ENCODE assay signal across 12 cellular contexts in genomic region chr16:79885320-79885719, GRCh38.
"Had no signal": no experiment of that assay in that cellular context is flagged by ENCODE, and none has a peak within 500 bp of the region (broad histone marks: within the 10 kb centered on the region; RNA-seq: fewer than 3 reads in every experiment).

No MANE protein-coding gene starts in this region.

- H3K4me1 Mint-ChIP-seq: stimulated activated effector memory CD8-positive, alpha-beta T cell treated with anti-CD3 and anti-CD28 coated beads, Interleukin-12 subunit alpha, Interleukin-12 subunit beta, amount 100 ng/mL, for 72 hours had no signal

- H3K36me3 ChIP-seq: heart right ventricle, tibial nerve had no signal

- H3K27ac ChIP-seq: heart right ventricle, parathyroid adenoma, tibial nerve had no signal

- H3K4me1 ChIP-seq: heart right ventricle, parathyroid adenoma, tibial nerve had no signal

- H3K27ac Mint-ChIP-seq: activated naive CD8-positive, alpha-beta T cell; stimulated activated effector memory CD8-positive, alpha-beta T cell treated with anti-CD3 and anti-CD28 coated beads, Interleukin-12 subunit alpha, Interleukin-12 subunit beta, amount 100 ng/mL, for 72 hours; T-helper 17 cell had no signal

- H3K4me3 Mint-ChIP-seq: activated naive CD8-positive, alpha-beta T cell; activated T-cell treated with anti-CD3 and anti-CD28 coated beads, Interleukin-2, amount 50 U/mL, for 4 hours; stimulated activated effector memory CD8-positive, alpha-beta T cell treated with anti-CD3 and anti-CD28 coated beads, Interleukin-12 subunit alpha, Interleukin-12 subunit beta, amount 100 ng/mL, for 72 hours; T-helper 17 cell had no signal

- H3K36me3 Mint-ChIP-seq: activated naive CD8-positive, alpha-beta T cell; stimulated activated effector memory CD8-positive, alpha-beta T cell treated with anti-CD3 and anti-CD28 coated beads, Interleukin-12 subunit alpha, Interleukin-12 subunit beta, amount 100 ng/mL, for 72 hours had no signal

- DNase-seq: activated CD4-positive, alpha-beta T cell treated with anti-CD3 and anti-CD28 coated beads, Interleukin-2, amount 50 U/mL, for 4 hours; activated effector memory CD4-positive, alpha-beta T cell treated with anti-CD3 and anti-CD28 coated beads, Interleukin-2, amount 50 U/mL, for 16 hours; activated T-cell treated with anti-CD3 and anti-CD28 coated beads, Interleukin-2, amount 50 U/mL, for 4 hours; anterior cingulate cortex; heart right ventricle; kidney; T-helper 17 cell had no signal

- H3K9me3 ChIP-seq: heart right ventricle, tibial nerve had no signal

- H3K27me3 Mint-ChIP-seq: activated naive CD8-positive, alpha-beta T cell; T-helper 17 cell had no signal

- H3K27me3 ChIP-seq: tibial nerve had no signal

- H3K4me3 ChIP-seq: heart right ventricle, skin epidermis, tibial nerve had no signal

- H3K9me3 Mint-ChIP-seq: activated T-cell treated with anti-CD3 and anti-CD28 coated beads, Interleukin-2, amount 50 U/mL, for 4 hours; stimulated activated effector memory CD8-positive, alpha-beta T cell treated with anti-CD3 and anti-CD28 coated beads, Interleukin-12 subunit alpha, Interleukin-12 subunit beta, amount 100 ng/mL, for 72 hours had no signal
